Comparison of ENCODE assay signal across 8 cellular contexts in genomic region chr4:70839537-70840093, GRCh38. TPM values are rescaled to one million over a fixed set of nuclear protein-coding genes. Genes with fewer than 3 reads are reported as not detected.
DNase-seq lines count a peak whose midpoint lies in the region; ATAC-seq and TF ChIP-seq lines count a peak whose summit lies in the region.

A gene with protein sequence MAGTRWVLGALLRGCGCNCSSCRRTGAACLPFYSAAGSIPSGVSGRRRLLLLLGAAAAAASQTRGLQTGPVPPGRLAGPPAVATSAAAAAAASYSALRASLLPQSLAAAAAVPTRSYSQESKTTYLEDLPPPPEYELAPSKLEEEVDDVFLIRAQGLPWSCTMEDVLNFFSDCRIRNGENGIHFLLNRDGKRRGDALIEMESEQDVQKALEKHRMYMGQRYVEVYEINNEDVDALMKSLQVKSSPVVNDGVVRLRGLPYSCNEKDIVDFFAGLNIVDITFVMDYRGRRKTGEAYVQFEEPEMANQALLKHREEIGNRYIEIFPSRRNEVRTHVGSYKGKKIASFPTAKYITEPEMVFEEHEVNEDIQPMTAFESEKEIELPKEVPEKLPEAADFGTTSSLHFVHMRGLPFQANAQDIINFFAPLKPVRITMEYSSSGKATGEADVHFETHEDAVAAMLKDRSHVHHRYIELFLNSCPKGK (minus strand): TSS chr4:70839890. CDS start chr4:70839827, 63 bp downstream.

- H3K79me2 ChIP-seq in OCI-LY7 (ENCODE audit: insufficient read depth, low read depth, low read length): peaks cover 43% of the 10 kb centered on the region

- H3K9me3 ChIP-seq in HUES6 (ENCODE audit: control insufficient read depth, insufficient read depth, low read depth, low read length) (no peaks in the 10 kb centered on the region), OCI-LY7 (ENCODE audit: low read length) (no peaks in the 10 kb centered on the region)

- peak; percentile 21; the same call in 1 of the 2 replicates for TF ChIP-seq CTCF in OCI-LY7 (conservative IDR thresholded peaks at IDR 0.05; ENCODE audit: low read length)

- H3K4me3 ChIP-seq in HUES6 (ENCODE audit: low read depth, low read length) (peak within 1 kb of the TSS; percentile 93), OCI-LY7 (ENCODE audit: low read depth, low read length, poor library complexity, severe bottlenecking) (peak within 1 kb of the TSS; percentile 73)

- H3K9me2 ChIP-seq in OCI-LY7 (ENCODE audit: insufficient read depth, low read length): no peaks in the 10 kb centered on the region

- intact Hi-C loops in OCI-LY7 (cut with micrococcal nuclease; ENCODE audit: unreplicated experiment): loop anchor here (1.0 to 5.0 kb wide), 9 partner anchors 63 to 238 kb away; partner anchors contain the start of genes DCK, MOB1B and UTP3

- POLR2A ChIA-PET in OCI-LY7 (lab: Charles Lee): interaction anchor here (0.7 to 1.9 kb wide), 6 partner anchors 9 to 158 kb away, joined by 3 to 13 read pairs (median 6); partner anchors contain the start of gene MOB1B

- CTCF ChIA-PET in OCI-LY7 (lab: Charles Lee; ENCODE audit: unreplicated experiment): interaction anchor here (0.6 kb wide), 1 partner anchor 30 kb away, joined by 9 read pairs; no protein-coding TSS in a partner anchor

- peaks cover 16% of the 10 kb centered on the region for H3K36me3 ChIP-seq in HUES6 (ENCODE audit: control insufficient read depth, insufficient read depth, low read length)
- peaks cover 26% of the 10 kb centered on the region for H3K36me3 ChIP-seq in OCI-LY7 (ENCODE audit: insufficient read depth, low read length)

- peak within 1 kb of the TSS; percentile 51; the same call in 1 of the 2 replicates for H2AFZ ChIP-seq in OCI-LY7 (ENCODE audit: low read length)

- BruUV-seq in OCI-LY7 (replicated peaks; lab: Mats Ljungman, UMichigan): no TSS peak

- DNase-seq in DMS114 treated with DMSO at 0.1 percent for 48 hours (lab: John Stamatoyannopoulos, UW; ENCODE audit: unreplicated experiment) (peak; percentile 22), OCI-LY7 (ENCODE audit: low spot score) (peak; percentile 97), activated T-cell treated with anti-CD3 and anti-CD28 coated beads for 24 hours (ENCODE audit: low read depth) (peak; percentile 92), epithelial cell of prostate (ENCODE audit: low read depth, low spot score) (peak; percentile 66), mucosa of gallbladder (ENCODE audit: low spot score) (peak; percentile 95)
- peak; percentile 90 for DNase-seq in stimulated activated CD8-positive, alpha-beta memory T cell treated with anti-CD3 and anti-CD28 coated beads, Interleukin-4, amount 100 ng/mL, for 24 hours (ENCODE audit: low read depth)

- peak within 1 kb of the TSS; percentile 97 for H3K9ac ChIP-seq in HUES6 (ENCODE audit: low read length)

- no peaks in the 10 kb centered on the region for H3K27me3 ChIP-seq in HUES6 (ENCODE audit: control insufficient read depth, insufficient read depth, low read length)

- H3K4me2 ChIP-seq in OCI-LY7 (ENCODE audit: low read length): peak within 1 kb of the TSS; percentile 95

- peak; percentile 63 for ATAC-seq in GM21423 (IDR thresholded peaks at IDR 0.05; ENCODE audit: unreplicated experiment)

- H4K20me1 ChIP-seq in OCI-LY7 (ENCODE audit: insufficient read depth, low read length): peaks cover 14% of the 10 kb centered on the region

- peak within 1 kb of the TSS; percentile 94 for H3K27ac ChIP-seq in HUES6 (ENCODE audit: low read depth, low read length)
- peak within 1 kb of the TSS; percentile 76 for H3K27ac ChIP-seq in OCI-LY7 (ENCODE audit: low read depth, low read length, poor library complexity, severe bottlenecking)
- peak within 1 kb of the TSS; percentile 73 for H3K27ac ChIP-seq in epithelial cell of prostate

- H3K4me1 ChIP-seq in HUES6 (ENCODE audit: control insufficient read depth, insufficient read depth, low read length) (peaks cover 5% of the 10 kb centered on the region; the same call in 1 of the 2 replicates), OCI-LY7 (ENCODE audit: insufficient read depth, low read length, poor library complexity, severe bottlenecking) (peaks cover 41% of the 10 kb centered on the region)

RNA-seq across cellular contexts. Expression of the gene that starts here (rescaled TPM):
- total RNA-seq in OCI-LY7 (2014; rRNA removed; shearing (Covaris generic)): 32.8 and 36.7 TPM in 2 replicates
- 52.8 and 67.0 TPM in 2 replicates for total RNA-seq in OCI-LY7 (2022)
- total RNA-seq in mucosa of gallbladder: 61.1 TPM

Comparison
In these comparisons a context has a peak if more than half of its experiments do, and no peak if none do; other contexts are left out.
1. Peak in every context shown above with its lines: DNase-seq, ATAC-seq, H3K4me3 ChIP-seq and H3K27ac ChIP-seq.
2. DNase-seq: peak in every context shown above with its lines; median percentile 97 in OCI-LY7; 95 in mucosa of gallbladder; 92 in activated T-cell treated with anti-CD3 and anti-CD28 coated beads for 24 hours; 90 in stimulated activated CD8-positive, alpha-beta memory T cell treated with anti-CD3 and anti-CD28 coated beads, Interleukin-4, amount 100 ng/mL, for 24 hours; 66 in epithelial cell of prostate; 22 in DMS114 treated with DMSO at 0.1 percent for 48 hours.